In genomic region chr10:120948889-120949382, GRCh38 we compare ENCODE assay signal across 8 cellular contexts.
A peak's percentile ranks its signal among the peaks of the same experiment; 100 is the strongest.
DNase-seq lines count a peak whose midpoint lies in the region; ATAC-seq and TF ChIP-seq lines count a peak whose summit lies in the region.

No MANE protein-coding gene starts in this region.

- no peak overlapping the region for H3K27ac Mint-ChIP-seq in GM23338
- H3K27ac Mint-ChIP-seq in activated T-helper 1 cell treated with anti-CD3 and anti-CD28 coated beads, Interleukin-12 subunit alpha, Interleukin-12 subunit beta, Interleukin-2, Interleukin-4 antibody, amounts not matched to agents 30 ng/mL and 10 ng/mL and 1 ng/mL, durations not matched to agents 14 hours and 24 hours and 36 hours, result no peak overlapping the region

- peak; percentile 98 for TF ChIP-seq RAD21 in neural cell (conservative IDR thresholded peaks at IDR 0.05)

- H3K9me3 Mint-ChIP-seq in GM23338, result peaks cover 13% of the 10 kb centered on the region; the same call in 2 of the 3 replicates
- peaks cover 3% of the 10 kb centered on the region for H3K9me3 Mint-ChIP-seq in activated T-helper 1 cell treated with anti-CD3 and anti-CD28 coated beads, Interleukin-12 subunit alpha, Interleukin-12 subunit beta, Interleukin-2, Interleukin-4 antibody, amounts not matched to agents 30 ng/mL and 10 ng/mL and 1 ng/mL, durations not matched to agents 14 hours and 24 hours and 36 hours

- H3K4me3 Mint-ChIP-seq in GM23338, result peak overlapping the region; percentile 67
- peak overlapping the region; percentile 9 for H3K4me3 Mint-ChIP-seq in activated T-helper 1 cell treated with anti-CD3 and anti-CD28 coated beads, Interleukin-12 subunit alpha, Interleukin-12 subunit beta, Interleukin-2, Interleukin-4 antibody, amounts not matched to agents 30 ng/mL and 10 ng/mL and 1 ng/mL, durations not matched to agents 14 hours and 24 hours and 36 hours

- peak overlapping the region; percentile 84 for H3K4me3 ChIP-seq in GM23338
- H3K4me3 ChIP-seq in NB4 (ENCODE audit: low read depth, low read length), result no peak overlapping the region
- H3K4me3 ChIP-seq in fibroblast of pulmonary artery (replicated peaks; ENCODE audit: low read depth, low read length), result peak overlapping the region; percentile 54
- peak overlapping the region; percentile 67 for H3K4me3 ChIP-seq in neural cell (ENCODE audit: low read length)

- TF ChIP-seq POLR2A in NB4 (IDR thresholded peaks at IDR 0.05; ENCODE audit: extremely low read depth, insufficient read length), result no peak

- H4K20me1 ChIP-seq in GM23338 (replicated peaks; ENCODE audit: insufficient read depth), result no peaks in the 10 kb centered on the region
- H4K20me1 ChIP-seq in neural cell (ENCODE audit: insufficient read depth), result no peaks in the 10 kb centered on the region

- H3F3A ChIP-seq in GM23338 (replicated peaks; ENCODE audit: low read depth) (no peaks in the 10 kb centered on the region), neural cell (ENCODE audit: insufficient read depth, low read length, poor library complexity, severe bottlenecking) (no peaks in the 10 kb centered on the region)

- TF ChIP-seq CTCF in GM23338 (conservative IDR thresholded peaks at IDR 0.05; ENCODE audit: low read depth in 2 of 2) (peak; percentile 79 to 91), NB4 (IDR thresholded peaks at IDR 0.05; ENCODE audit: low read depth, low read length) (peak; percentile 78), fibroblast of pulmonary artery (IDR thresholded peaks at IDR 0.05; ENCODE audit: low read length, missing control alignments) (peak; percentile 45), neural cell (IDR thresholded peaks at IDR 0.05; ENCODE audit: poor library complexity, severe bottlenecking) (peak; percentile 96)

- H3K4me2 ChIP-seq in GM23338 (peak overlapping the region; percentile 98), neural cell (ENCODE audit: low read length) (peak overlapping the region; percentile 44)

- no peaks in the 10 kb centered on the region for H3K79me2 ChIP-seq in GM23338 (replicated peaks; ENCODE audit: insufficient read depth)
- H3K79me2 ChIP-seq in neural cell (replicated peaks; ENCODE audit: insufficient read depth, low read length), result no peaks in the 10 kb centered on the region

- intact Hi-C loops in activated T-helper 1 cell treated with anti-CD3 and anti-CD28 coated beads, Interleukin-12 subunit alpha, Interleukin-12 subunit beta, Interleukin-2, Interleukin-4 antibody, amounts not matched to agents 30 ng/mL and 10 ng/mL and 1 ng/mL, durations not matched to agents 14 hours and 24 hours and 36 hours (cut with micrococcal nuclease), result loop anchor here (1.0 kb wide), 1 partner anchor 785 kb away; no protein-coding TSS in a partner anchor

- TF ChIP-seq EP300 in neural cell (conservative IDR thresholded peaks at IDR 0.05; ENCODE audit: poor library complexity, severe bottlenecking), result no peak

- H3K27me3 ChIP-seq in GM23338 (ENCODE audit: insufficient read depth) (peaks cover 15% of the 10 kb centered on the region), neural cell (ENCODE audit: insufficient read depth, low read depth, low read length) (peaks cover 32% of the 10 kb centered on the region)

- peaks cover 4% of the 10 kb centered on the region for H3K9me3 ChIP-seq in neural cell (ENCODE audit: low read length)

- DNase-seq in Daoy (ENCODE audit: low read depth) (peak; percentile 76), GM23338 (ENCODE audit: low spot score) (peak; percentile 86), NB4 (ENCODE audit: low read depth) (peak; percentile 68), fibroblast of pulmonary artery (ENCODE audit: low read depth) (peak; percentile 71), substantia nigra (lab: John Stamatoyannopoulos, UW) (peak in 46 of 49 donors; percentile 7 to 80 (median 53)), NCI-H2029 treated with DMSO at 0.1 percent for 48 hours (lab: John Stamatoyannopoulos, UW) (no peak)
- DNase-seq in activated T-helper 1 cell treated with anti-CD3 and anti-CD28 coated beads, Interleukin-12 subunit alpha, Interleukin-12 subunit beta, Interleukin-2, Interleukin-4 antibody, amounts not matched to agents 30 ng/mL and 10 ng/mL and 1 ng/mL, durations not matched to agents 14 hours and 24 hours and 36 hours (ENCODE audit: low spot score), result peak; percentile 49

- H2AFZ ChIP-seq in GM23338 (peak overlapping the region; percentile 100), neural cell (ENCODE audit: low read depth, low read length) (peak overlapping the region; percentile 36)

- H3K4me1 Mint-ChIP-seq in GM23338, result peaks cover 22% of the 10 kb centered on the region
- peaks cover 6% of the 10 kb centered on the region for H3K4me1 Mint-ChIP-seq in activated T-helper 1 cell treated with anti-CD3 and anti-CD28 coated beads, Interleukin-12 subunit alpha, Interleukin-12 subunit beta, Interleukin-2, Interleukin-4 antibody, amounts not matched to agents 30 ng/mL and 10 ng/mL and 1 ng/mL, durations not matched to agents 14 hours and 24 hours and 36 hours (ENCODE audit: low read depth)

- peaks cover 26% of the 10 kb centered on the region for H3K4me1 ChIP-seq in GM23338 (ENCODE audit: insufficient read depth)

- ATAC-seq in GM23338, result peak; percentile 95

- H3K27ac ChIP-seq in GM23338 (ENCODE audit: low read depth), result no peak overlapping the region
- H3K27ac ChIP-seq in neural cell (ENCODE audit: low read length), result no peak overlapping the region
- peak overlapping the region; percentile 77 for H3K27ac ChIP-seq in substantia nigra (ENCODE audit: low read depth, low read length, poor library complexity, severe bottlenecking)

- H3K36me3 ChIP-seq in GM23338 (ENCODE audit: insufficient read depth) (no peaks in the 10 kb centered on the region), neural cell (ENCODE audit: insufficient read depth, low read length) (no peaks in the 10 kb centered on the region)

- peak overlapping the region; percentile 56 for H3K9ac ChIP-seq in neural cell (ENCODE audit: low read length)

- peaks cover 20% of the 10 kb centered on the region for H3K27me3 Mint-ChIP-seq in GM23338 (ENCODE audit: insufficient read depth, low read depth, poor library complexity)
- H3K27me3 Mint-ChIP-seq in activated T-helper 1 cell treated with anti-CD3 and anti-CD28 coated beads, Interleukin-12 subunit alpha, Interleukin-12 subunit beta, Interleukin-2, Interleukin-4 antibody, amounts not matched to agents 30 ng/mL and 10 ng/mL and 1 ng/mL, durations not matched to agents 14 hours and 24 hours and 36 hours (ENCODE audit: insufficient read depth), result peaks cover 32% of the 10 kb centered on the region

- H3K36me3 Mint-ChIP-seq in GM23338 (ENCODE audit: low read depth), result peaks cover 7% of the 10 kb centered on the region
- no peaks in the 10 kb centered on the region for H3K36me3 Mint-ChIP-seq in activated T-helper 1 cell treated with anti-CD3 and anti-CD28 coated beads, Interleukin-12 subunit alpha, Interleukin-12 subunit beta, Interleukin-2, Interleukin-4 antibody, amounts not matched to agents 30 ng/mL and 10 ng/mL and 1 ng/mL, durations not matched to agents 14 hours and 24 hours and 36 hours (ENCODE audit: low read depth)

- no peaks in the 10 kb centered on the region for H3K9me2 ChIP-seq in GM23338 (ENCODE audit: insufficient read depth)
- no peaks in the 10 kb centered on the region for H3K9me2 ChIP-seq in neural cell (ENCODE audit: insufficient read depth, low read length)

TF ChIP-seq in GM23338, 12 proteins besides CTCF, POLR2A, EP300 and RAD21:
- no peak for TF ChIP-seq ZNF114 (CRISPR knock-in tag; IDR thresholded peaks at IDR 0.05)
- no peak for TF ChIP-seq JUNB (IDR thresholded peaks at IDR 0.05; ENCODE audit: unreplicated experiment)
- no peak for TF ChIP-seq CREB1 (CRISPR knock-in tag; IDR thresholded peaks at IDR 0.05; ENCODE audit: low read depth)
TF ChIP-seq in GM23338: peak in this region for 0.

TF ChIP-seq in neural cell, 6 proteins besides CTCF, POLR2A, EP300 and RAD21:
- TF ChIP-seq EZH2 (IDR thresholded peaks at IDR 0.05; ENCODE audit: borderline replicate concordance, insufficient read depth, low read length, poor library complexity, severe bottlenecking) (no peak), POLR2AphosphoS5 (IDR thresholded peaks at IDR 0.05) (no peak), MXI1 (conservative IDR thresholded peaks at IDR 0.05; ENCODE audit: poor library complexity, severe bottlenecking) (peak; percentile 52), REST (IDR thresholded peaks at IDR 0.05; ENCODE audit: borderline replicate concordance) (no peak), SMC3 (conservative IDR thresholded peaks at IDR 0.05; ENCODE audit: poor library complexity) (peak; percentile 98), TAF1 (IDR thresholded peaks at IDR 0.05; ENCODE audit: low read depth) (no peak)

Comparison
In these comparisons a context has a peak if more than half of its experiments do, and no peak if none do; other contexts are left out.
1. CTCF ChIP-seq: peak in every context shown above with its lines; median percentile 96 in neural cell; 85 in GM23338; 78 in NB4; 45 in fibroblast of pulmonary artery.